In the genomic region with DNA sequence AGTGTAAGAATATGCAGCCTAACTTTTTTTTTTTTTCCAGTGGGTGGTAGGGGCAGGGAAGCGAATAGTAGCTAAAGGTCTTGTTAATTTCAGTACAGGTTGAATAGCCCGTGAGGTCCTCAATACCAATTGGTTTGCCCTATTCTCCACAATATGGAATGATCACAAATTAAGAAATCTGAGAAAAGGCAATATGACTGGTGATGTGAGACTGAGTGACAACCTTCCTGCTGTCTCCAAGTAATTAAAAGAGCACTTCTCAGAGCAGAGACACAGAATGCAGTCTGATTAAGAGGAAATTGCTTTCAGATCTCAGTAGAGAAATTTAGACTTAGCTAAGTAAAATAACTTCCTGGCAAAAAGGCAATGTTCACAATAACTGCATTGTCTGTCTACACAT, we compare ENCODE assay signal across 1 cellular context.
TF ChIP-seq lines count a peak whose summit lies in the region.

No MANE protein-coding gene starts in this region.

TF ChIP-seq in SK-N-SH, 30 proteins besides CTCF, POLR2A, EP300 and RAD21 (continued from another document):
- TF ChIP-seq IRF3 (IDR thresholded peaks at IDR 0.05; ENCODE audit: low read depth, low read length) (no peak), MEF2A (IDR thresholded peaks at IDR 0.05; ENCODE audit: borderline replicate concordance, low read depth) (no peak), NRF1 (IDR thresholded peaks at IDR 0.05; ENCODE audit: low read depth, low read length) (no peak), RXRA (IDR thresholded peaks at IDR 0.05; ENCODE audit: borderline replicate concordance, low read depth) (no peak), USF1 (IDR thresholded peaks at IDR 0.05; ENCODE audit: borderline replicate concordance, low read depth) (no peak), TEAD4 (IDR thresholded peaks at IDR 0.05; ENCODE audit: borderline replicate concordance, insufficient read depth) (no peak), USF2 (IDR thresholded peaks at IDR 0.05; ENCODE audit: borderline replicate concordance, low read depth, low read length) (no peak), RCOR1 (IDR thresholded peaks at IDR 0.05; ENCODE audit: low read length) (no peak), TAF1 (IDR thresholded peaks at IDR 0.05; ENCODE audit: borderline replicate concordance, low read depth, low read length) (no peak), GATA2 (CRISPR knock-in tag; IDR thresholded peaks at IDR 0.05) (no peak), SMC3 (IDR thresholded peaks at IDR 0.05; ENCODE audit: low read depth, low read length) (no peak), ELF1 (IDR thresholded peaks at IDR 0.05) (no peak), ZBTB33 (IDR thresholded peaks at IDR 0.05; ENCODE audit: borderline replicate concordance, low read depth) (no peak), NFIC (IDR thresholded peaks at IDR 0.05; ENCODE audit: borderline replicate concordance) (no peak)
TF ChIP-seq in SK-N-SH: peak in this region for 0.
